ENCODE assay signal across 12 cellular contexts in genomic region chr11:123360267-123360936, GRCh38.
"Had no signal": no experiment of that assay in that cellular context is flagged by ENCODE, and none has a peak within 500 bp of the region (broad histone marks: within the 10 kb centered on the region; RNA-seq: fewer than 3 reads in every experiment).

No MANE protein-coding gene starts in this region.

- ATAC-seq: activated CD4-positive, CD25-positive, alpha-beta regulatory T cell treated with anti-CD3 and anti-CD28 coated beads, Interleukin-2, amount 50 U/mL, for 24 hours; foreskin keratinocyte; left colon; sciatic nerve; stimulated activated naive B cell treated with anti-CD40 and anti-IgM and Interleukin-4, amounts not matched to agents 10 μg/mL and 1 μg/mL and 100 μg/mL, for 72 hours; upper lobe of right lung had no signal

- H3K9me3 Mint-ChIP-seq: naive B cell; stimulated activated naive B cell treated with anti-CD40 and anti-IgM and Interleukin-4, amounts not matched to agents 10 μg/mL and 1 μg/mL and 100 μg/mL, for 72 hours had no signal

- DNase-seq: colonic mucosa; foreskin keratinocyte; left colon; naive B cell; spleen; stimulated activated CD4-positive, alpha-beta T cell treated with anti-CD3 and anti-CD28 coated beads, Interleukin-1b, Interleukin-23, amount 100 ng/mL, for 48 hours; stimulated activated naive B cell treated with anti-CD40 and anti-IgM and Interleukin-4, amounts not matched to agents 10 μg/mL and 1 μg/mL and 100 μg/mL, for 72 hours; upper lobe of right lung had no signal

- H3K36me3 ChIP-seq: ascending aorta, cardiac muscle cell, colonic mucosa, spleen, upper lobe of right lung had no signal

- H3K27ac ChIP-seq: ascending aorta, cardiac muscle cell, colonic mucosa, foreskin keratinocyte, spleen, upper lobe of right lung had no signal

- H3K27ac Mint-ChIP-seq: naive B cell; stimulated activated naive B cell treated with anti-CD40 and anti-IgM and Interleukin-4, amounts not matched to agents 10 μg/mL and 1 μg/mL and 100 μg/mL, for 72 hours had no signal

- H3K9me3 ChIP-seq: ascending aorta, colonic mucosa, spleen, upper lobe of right lung had no signal

- H3K4me1 ChIP-seq: colonic mucosa, foreskin keratinocyte had no signal

- H3K36me3 Mint-ChIP-seq: naive B cell; stimulated activated naive B cell treated with anti-CD40 and anti-IgM and Interleukin-4, amounts not matched to agents 10 μg/mL and 1 μg/mL and 100 μg/mL, for 72 hours had no signal

- H3K4me3 Mint-ChIP-seq: stimulated activated naive B cell treated with anti-CD40 and anti-IgM and Interleukin-4, amounts not matched to agents 10 μg/mL and 1 μg/mL and 100 μg/mL, for 72 hours had no signal

- H3K27me3 ChIP-seq: ascending aorta had no signal

- H3K4me3 ChIP-seq: ascending aorta, cardiac muscle cell, colonic mucosa, spleen, upper lobe of right lung had no signal
